Comparison of ENCODE assay signal across 15 cellular contexts in genomic region chr5:179120951-179121666, GRCh38.
"Had no signal": no experiment of that assay in that cellular context is flagged by ENCODE, and none has a peak within 500 bp of the region (broad histone marks: within the 10 kb centered on the region; RNA-seq: fewer than 3 reads in every experiment).

No MANE protein-coding gene starts in this region.

- H3K4me3 ChIP-seq: cardiac muscle cell, psoas muscle, right lobe of liver, smooth muscle cell, tibial artery had no signal

- H3K36me3 Mint-ChIP-seq: natural killer cell treated with Interleukin-12 subunit alpha and Interleukin-12 subunit beta and Interleukin-15 and Interleukin-18, amount 100 ng/mL, for 72 hours had no signal

- H3K27ac ChIP-seq: cardiac muscle cell, psoas muscle, right lobe of liver, tibial artery had no signal

- H3K4me1 ChIP-seq: psoas muscle, right lobe of liver, tibial artery had no signal

- DNase-seq: activated CD4-positive, alpha-beta T cell treated with anti-CD3 and anti-CD28 coated beads, Interleukin-2, amount 10 ng/mL, durations not matched to agents 7 days and 5 days; activated naive CD4-positive, alpha-beta T cell treated with anti-CD3 and anti-CD28 coated beads, Interleukin-2, amount 50 U/mL, for 16 hours; activated T-cell treated with anti-CD3 and anti-CD28 coated beads, Interleukin-2, amount 50 U/mL, for 1 hour; effector CD4-positive, alpha-beta T cell; foreskin fibroblast; glutamatergic neuron; mesenchymal stem cell; nucleus accumbens; psoas muscle; right lobe of liver had no signal

- H3K9me3 Mint-ChIP-seq: natural killer cell treated with Interleukin-12 subunit alpha and Interleukin-12 subunit beta and Interleukin-15 and Interleukin-18, amount 100 ng/mL, for 72 hours had no signal

- H3K27ac Mint-ChIP-seq: activated T-helper 2 cell treated with anti-CD3 and anti-CD28 coated beads, Interferon-gamma antibody, Interleukin-2, Interleukin-4, amounts not matched to agents 10 μg/mL and 5 μg/mL and 100 μg/mL, durations not matched to agents 14 hours and 24 hours and 36 hours; natural killer cell treated with Interleukin-12 subunit alpha and Interleukin-12 subunit beta and Interleukin-15 and Interleukin-18, amount 100 ng/mL, for 72 hours had no signal

- H3K9me3 ChIP-seq: psoas muscle, right lobe of liver had no signal

- ATAC-seq: natural killer cell treated with Interleukin-12 subunit alpha and Interleukin-12 subunit beta and Interleukin-15 and Interleukin-18, amount 100 ng/mL, for 72 hours; psoas muscle; right lobe of liver had no signal

- H3K27me3 Mint-ChIP-seq: activated CD4-positive, alpha-beta T cell treated with anti-CD3 and anti-CD28 coated beads, Interleukin-2, amount 10 ng/mL, durations not matched to agents 7 days and 5 days; natural killer cell treated with Interleukin-12 subunit alpha and Interleukin-12 subunit beta and Interleukin-15 and Interleukin-18, amount 100 ng/mL, for 72 hours had no signal

- H3K36me3 ChIP-seq: cardiac muscle cell, right lobe of liver had no signal

- H3K4me1 Mint-ChIP-seq: activated CD4-positive, alpha-beta T cell treated with anti-CD3 and anti-CD28 coated beads, Interleukin-2, amount 10 ng/mL, durations not matched to agents 7 days and 5 days had no signal

- H3K27me3 ChIP-seq: cardiac muscle cell, right lobe of liver, tibial artery had no signal

- H3K4me3 Mint-ChIP-seq: activated CD4-positive, alpha-beta T cell treated with anti-CD3 and anti-CD28 coated beads, Interleukin-2, amount 10 ng/mL, durations not matched to agents 7 days and 5 days; natural killer cell treated with Interleukin-12 subunit alpha and Interleukin-12 subunit beta and Interleukin-15 and Interleukin-18, amount 100 ng/mL, for 72 hours had no signal
